In the genomic region with DNA sequence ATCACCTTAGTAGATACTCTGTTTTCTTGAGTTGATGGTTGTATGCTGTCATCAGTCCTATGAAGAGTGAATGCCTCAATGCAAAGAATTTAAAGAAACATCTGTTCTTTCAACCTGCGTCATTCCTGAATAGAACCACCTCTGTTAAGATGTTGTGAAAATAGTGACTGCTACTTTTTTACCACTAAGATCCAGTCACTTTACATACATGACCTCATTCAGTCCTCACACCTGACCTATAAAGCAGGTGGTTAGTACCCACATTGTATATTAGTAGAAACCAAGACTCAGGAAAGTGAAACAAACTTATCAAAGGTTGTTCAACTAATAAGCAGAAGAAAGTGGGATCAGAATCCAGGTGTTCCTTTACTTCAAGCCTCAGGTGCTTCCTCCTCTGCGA, we compare ENCODE assay signal across 17 cellular contexts.
A peak's percentile ranks its signal among the peaks of the same experiment; 100 is the strongest.
DNase-seq lines count a peak whose midpoint lies in the region; ATAC-seq and TF ChIP-seq lines count a peak whose summit lies in the region.
"Had no signal": no experiment of that assay in that cellular context is flagged by ENCODE, and none has a peak within 500 bp of the region (broad histone marks: within the 10 kb centered on the region; RNA-seq: fewer than 3 reads in every experiment).

No MANE protein-coding gene starts in this region.

- no peak overlapping the region for H3K27ac Mint-ChIP-seq in CD8-positive, alpha-beta T cell
- H3K27ac Mint-ChIP-seq: mesothelial cell of epicardium; T-helper 1 cell treated with Interleukin-12 subunit alpha and Interleukin-12 subunit beta and Interleukin-4 antibody, amounts not matched to agents 30 μg/mL and 1 μg/mL, for 36 hours had no signal

- H3K4me1 ChIP-seq in CD8-positive, alpha-beta T cell (ENCODE audit: insufficient read depth, low read length): no peaks in the 10 kb centered on the region

- no peaks in the 10 kb centered on the region for H3K27me3 Mint-ChIP-seq in CD8-positive, alpha-beta T cell (ENCODE audit: low read depth)

- no peak overlapping the region for H3K4me3 ChIP-seq in HL-60 (replicated peaks; ENCODE audit: insufficient read depth, low read length)
- no peak overlapping the region for H3K4me3 ChIP-seq in CD8-positive, alpha-beta T cell (ENCODE audit: low read depth, low read length)

- intact Hi-C loops in Right ventricle myocardium superior (cut with DNase I): no loop called here
- intact Hi-C loops in CD8-positive, alpha-beta T cell (cut with DNase I, micrococcal nuclease): no loop called here

- 0 out of 2 replicates have a peak overlapping the region, but pooled peaks have one; percentile 0 for H3K27ac ChIP-seq in HL-60 (replicated peaks)
- no peak overlapping the region for H3K27ac ChIP-seq in CD8-positive, alpha-beta T cell (ENCODE audit: low read depth, low read length)

- H3K9me3 Mint-ChIP-seq in CD8-positive, alpha-beta T cell: no peaks in the 10 kb centered on the region
- H3K9me3 Mint-ChIP-seq: mesothelial cell of epicardium; T-helper 1 cell treated with Interleukin-12 subunit alpha and Interleukin-12 subunit beta and Interleukin-4 antibody, amounts not matched to agents 30 μg/mL and 1 μg/mL, for 36 hours had no signal

- H3K36me3 Mint-ChIP-seq in CD8-positive, alpha-beta T cell: no peaks in the 10 kb centered on the region

- no peaks in the 10 kb centered on the region for H3K36me3 ChIP-seq in CD8-positive, alpha-beta T cell (ENCODE audit: insufficient read depth, low read length)

- no peaks in the 10 kb centered on the region for H3K27me3 ChIP-seq in HL-60 (ENCODE audit: insufficient read depth, poor library complexity, severe bottlenecking)
- no peaks in the 10 kb centered on the region for H3K27me3 ChIP-seq in CD8-positive, alpha-beta T cell (ENCODE audit: insufficient read depth, low read length)

- CTCF ChIA-PET in CD8-positive, alpha-beta T cell (lab: Charles Lee): no interaction called here

- no peaks in the 10 kb centered on the region for H3K9me3 ChIP-seq in CD8-positive, alpha-beta T cell (ENCODE audit: low read length)

- H3K4me3 Mint-ChIP-seq in CD8-positive, alpha-beta T cell: no peak overlapping the region
- H3K4me3 Mint-ChIP-seq: mesothelial cell of epicardium; T-helper 1 cell treated with Interleukin-12 subunit alpha and Interleukin-12 subunit beta and Interleukin-4 antibody, amounts not matched to agents 30 μg/mL and 1 μg/mL, for 36 hours had no signal

- DNase-seq in HL-60 (ENCODE audit: low read depth in 1 of 2, low spot score in 1 of 2) (no peak), Right ventricle myocardium superior (no peak), NCI-H748 treated with DMSO at 0.1 percent for 48 hours (lab: John Stamatoyannopoulos, UW) (no peak), AG08395 (ENCODE audit: low spot score) (no peak)
- DNase-seq in CD8-positive, alpha-beta T cell: no peak
- DNase-seq: activated CD4-positive, alpha-beta T cell treated with anti-CD3 and anti-CD28 coated beads for 48 hours; anterior cingulate cortex; DMS 273 treated with DMSO at 0.1 percent for 48 hours; GOT3; NCI-H2171 treated with DMSO at 0.1 percent for 48 hours; posterior cingulate gyrus; stimulated activated CD4-positive, alpha-beta T cell treated with anti-CD3 and anti-CD28 coated beads, Interleukin-1b, Interleukin-23, amount 100 ng/mL, for 48 hours had no signal

- no peak for TF ChIP-seq CTCF in HL-60 (IDR thresholded peaks at IDR 0.05; ENCODE audit: insufficient read depth, low read length)
- TF ChIP-seq CTCF in CD8-positive, alpha-beta T cell (IDR thresholded peaks at IDR 0.05): no peak

- H3K4me1 Mint-ChIP-seq in CD8-positive, alpha-beta T cell (ENCODE audit: low read depth): no peaks in the 10 kb centered on the region

- POLR2A ChIA-PET in CD8-positive, alpha-beta T cell (lab: Charles Lee): no interaction called here

- ATAC-seq in GM18858 (IDR thresholded peaks at IDR 0.05; ENCODE audit: unreplicated experiment) (peak; percentile 65), GM21515 (IDR thresholded peaks at IDR 0.05; ENCODE audit: unreplicated experiment) (peak; percentile 54), HG02970 (IDR thresholded peaks at IDR 0.05; ENCODE audit: low FRiP score, unreplicated experiment) (peak; percentile 76), Right ventricle myocardium superior (ENCODE audit: poor library complexity) (no peak)
- ATAC-seq in CD8-positive, alpha-beta T cell: no peak

Comparison
In these comparisons a context has a peak if more than half of its experiments do, and no peak if none do; other contexts are left out.
1. ATAC-seq: peak in GM18858 (single experiment), GM21515 (single experiment) and HG02970 (single experiment); none in Right ventricle myocardium superior (single experiment) and CD8-positive, alpha-beta T cell (single experiment).